ENCODE assay signal across 8 cellular contexts in the genomic region with DNA sequence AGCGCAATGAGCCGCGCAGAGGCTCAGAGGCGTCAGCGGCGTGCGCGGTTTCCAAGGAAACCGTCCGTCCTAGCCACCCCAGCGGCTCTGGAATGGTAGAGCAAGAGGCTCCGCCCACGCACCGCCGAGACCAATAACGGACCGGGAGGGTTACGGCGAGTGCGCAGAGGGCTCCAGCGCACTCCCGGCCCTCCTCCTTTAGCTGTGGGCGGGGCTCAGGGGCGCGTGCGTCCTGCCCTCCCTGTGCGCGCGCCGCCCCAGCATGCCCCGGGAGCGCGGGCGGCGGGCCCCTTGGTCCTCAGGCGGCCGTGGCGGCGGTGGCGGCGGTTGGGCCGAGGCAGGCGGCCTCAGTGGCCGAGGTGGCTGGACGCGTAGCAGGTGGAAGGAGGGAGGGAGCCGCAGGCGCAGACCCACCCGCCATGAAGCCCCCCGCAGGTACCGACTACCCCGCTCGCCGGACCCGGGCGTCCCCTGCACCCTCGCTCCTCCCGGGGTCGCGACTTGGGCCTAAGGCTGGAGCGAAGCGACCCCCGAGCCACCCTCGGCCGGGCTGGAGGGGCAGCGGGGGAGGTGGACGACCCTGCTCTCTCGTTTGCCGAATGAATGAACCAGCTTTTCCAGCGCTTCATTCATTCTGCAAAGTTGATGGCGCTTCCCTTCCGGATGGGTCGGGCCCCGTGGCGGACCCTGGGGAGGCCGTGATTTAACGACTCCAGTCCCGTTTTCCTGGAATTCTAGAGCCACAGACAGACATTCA. TPM values are rescaled to one million over a fixed set of nuclear protein-coding genes. Genes with fewer than 3 reads are reported as not detected.
DNase-seq lines count a peak whose midpoint lies in the region; ATAC-seq and TF ChIP-seq lines count a peak whose summit lies in the region.

Gene THOP1 (plus strand): TSS at position 260 of the 757 bp plus-strand sequence. CDS start 160 bp downstream, at position 420.

- POLR2A ChIA-PET in activated CD4-positive, alpha-beta T cell treated with anti-CD3 and anti-CD28 coated beads for 36 hours (lab: Charles Lee): interaction anchor here (0.6 kb wide), 1 partner anchor 310 kb away, joined by 4 read pairs; the partner anchor contains the start of gene GADD45B

- H3K27me3 Mint-ChIP-seq in activated CD4-positive, alpha-beta T cell treated with anti-CD3 and anti-CD28 coated beads for 36 hours: no peaks in the 10 kb centered on the region

- H3K4me3 ChIP-seq in choroid plexus epithelial cell (ENCODE audit: low read depth, low read length): peak within 1 kb of the TSS; percentile 95
- peak within 1 kb of the TSS; percentile 84 for H3K4me3 ChIP-seq in kidney epithelial cell (ENCODE audit: low read depth, low read length)

- H3K36me3 Mint-ChIP-seq in activated CD4-positive, alpha-beta T cell treated with anti-CD3 and anti-CD28 coated beads for 36 hours (ENCODE audit: low read depth): peaks cover 26% of the 10 kb centered on the region

- peak; percentile 92 for TF ChIP-seq POLR2A in GM19193 (IDR thresholded peaks at IDR 0.05; ENCODE audit: extremely low read depth, insufficient read depth, insufficient read length)

- peak; percentile 61 for ATAC-seq in HG03439 (IDR thresholded peaks at IDR 0.05; ENCODE audit: unreplicated experiment)
- ATAC-seq in activated CD4-positive, alpha-beta T cell treated with anti-CD3 and anti-CD28 coated beads for 36 hours: peak; percentile 89

- H3K27me3 ChIP-seq in kidney epithelial cell (ENCODE audit: control insufficient read depth, insufficient read depth, low read length): no peaks in the 10 kb centered on the region

- TF ChIP-seq CTCF in choroid plexus epithelial cell (conservative IDR thresholded peaks at IDR 0.05; ENCODE audit: low read depth, low read length) (no peak), kidney epithelial cell (IDR thresholded peaks at IDR 0.05; ENCODE audit: insufficient read depth, low read length, poor library complexity, severe bottlenecking) (no peak)

- H3K27ac Mint-ChIP-seq in activated CD4-positive, alpha-beta T cell treated with anti-CD3 and anti-CD28 coated beads for 36 hours: peak within 1 kb of the TSS; percentile 86

- peaks cover 65% of the 10 kb centered on the region for H3K4me1 Mint-ChIP-seq in activated CD4-positive, alpha-beta T cell treated with anti-CD3 and anti-CD28 coated beads for 36 hours

- no peaks in the 10 kb centered on the region for H3K36me3 ChIP-seq in kidney epithelial cell (ENCODE audit: control insufficient read depth, insufficient read depth, low read length)

- DNase-seq in AG20443 (ENCODE audit: low spot score) (peak; percentile 100), NCI-H524 (lab: John Stamatoyannopoulos, UW) (peak; percentile 99), choroid plexus epithelial cell (ENCODE audit: low read depth) (peak; percentile 99), kidney epithelial cell (ENCODE audit: low read depth) (peak; percentile 92)
- peak; percentile 100 for DNase-seq in activated CD4-positive, alpha-beta T cell treated with anti-CD3 and anti-CD28 coated beads for 36 hours
- peak; percentile 100 for DNase-seq in stimulated activated CD4-positive, alpha-beta T cell treated with anti-CD3 and anti-CD28 coated beads, Interleukin-15, amount 100 ng/mL, for 48 hours (ENCODE audit: low read depth in 2 of 2)

- H3K9me3 Mint-ChIP-seq in activated CD4-positive, alpha-beta T cell treated with anti-CD3 and anti-CD28 coated beads for 36 hours (ENCODE audit: low read depth): no peaks in the 10 kb centered on the region

- H3K4me3 Mint-ChIP-seq in activated CD4-positive, alpha-beta T cell treated with anti-CD3 and anti-CD28 coated beads for 36 hours: peak within 1 kb of the TSS; percentile 92

- intact Hi-C loops in activated CD4-positive, alpha-beta T cell treated with anti-CD3 and anti-CD28 coated beads for 36 hours (cut with DNase I, micrococcal nuclease): loop anchor here in 1 of 2 experiments (1.0 to 10.0 kb wide), 13 partner anchors 34 to 843 kb away; partner anchors contain the start of genes DOHH, DOT1L, GNA11 and GNG7

- CTCF ChIA-PET in activated CD4-positive, alpha-beta T cell treated with anti-CD3 and anti-CD28 coated beads for 36 hours (lab: Charles Lee): interaction anchor here (0.6 to 1.0 kb wide), 3 partner anchors 29 to 102 kb away, joined by 3 to 5 read pairs (median 4); partner anchors contain the start of gene ZNF554

RNA-seq across cellular contexts. Expression of gene THOP1, which starts in this region (rescaled TPM):
- 100 to 1,000 TPM; 135 to 144 TPM for total RNA-seq in activated CD4-positive, alpha-beta T cell treated with anti-CD3 and anti-CD28 coated beads for 36 hours
- total RNA-seq in kidney epithelial cell: 79.0 and 85.9 TPM in 2 replicates

Comparison
In these comparisons a context has a peak if more than half of its experiments do, and no peak if none do; other contexts are left out.
1. Peak in every context shown above with its lines: DNase-seq, ATAC-seq and H3K4me3 ChIP-seq.